Comparison of ENCODE assay signal across 28 cellular contexts in genomic region chr3:115095236-115095635, GRCh38.
"Had no signal": no experiment of that assay in that cellular context is flagged by ENCODE, and none has a peak within 500 bp of the region (broad histone marks: within the 10 kb centered on the region; RNA-seq: fewer than 3 reads in every experiment).

No MANE protein-coding gene starts in this region.

- H3K9ac ChIP-seq: KMS-11 had no signal

- H3K27ac ChIP-seq: adrenal gland, KMS-11, Peyer's patch, RWPE1 had no signal

- H3K27me3 Mint-ChIP-seq: activated CD8-positive, alpha-beta T cell treated with anti-CD3 and anti-CD28 coated beads for 36 hours; activated naive CD4-positive, alpha-beta T cell treated with anti-CD3 and anti-CD28 coated beads, Interleukin-2, amount 10 ng/mL, durations not matched to agents 7 days and 5 days; activated naive CD8-positive, alpha-beta T cell treated with anti-CD3 and anti-CD28 coated beads, Interleukin-2, amount 10 ng/mL, durations not matched to agents 7 days and 5 days had no signal

- DNase-seq: activated CD4-positive, alpha-beta T cell treated with anti-CD3 and anti-CD28 coated beads for 4 hours; activated CD8-positive, alpha-beta memory T cell treated with anti-CD3 and anti-CD28 coated beads, Interleukin-2, amount 50 U/mL, for 4 hours; activated CD8-positive, alpha-beta T cell treated with anti-CD3 and anti-CD28 coated beads for 36 hours; activated gamma-delta T cell treated with Interleukin-2 at 50 U/mL for 16 hours; activated naive CD4-positive, alpha-beta T cell treated with anti-CD3 and anti-CD28 coated beads, Interleukin-2, amount 10 ng/mL, durations not matched to agents 7 days and 5 days; activated naive CD8-positive, alpha-beta T cell treated with anti-CD3 and anti-CD28 coated beads, Interleukin-2, amount 10 ng/mL, durations not matched to agents 7 days and 5 days; activated T-cell treated with anti-CD3 and anti-CD28 coated beads, Interleukin-2, amount 50 U/mL, for 72 hours; adrenal gland; anterior cingulate cortex; MG63; MV-4-11; NCI-H1092 treated with DMSO at 0.1 percent for 48 hours; NCI-H1417 treated with DMSO at 0.1 percent for 48 hours; NCI-H1694; NCI-H2029; NCI-H2171; NCI-H2227 treated with DMSO at 0.1 percent for 48 hours; NCI-H446 treated with DMSO at 0.1 percent for 48 hours; NCI-H524 treated with DMSO at 0.1 percent for 48 hours; NCI-H748 treated with DMSO at 0.1 percent for 48 hours; Peyer's patch; SHP77 had no signal

- ATAC-seq: activated CD4-positive, CD25-positive, alpha-beta regulatory T cell treated with anti-CD3 and anti-CD28 coated beads, Interleukin-2, amount 50 U/mL, for 24 hours; activated CD8-positive, alpha-beta T cell treated with anti-CD3 and anti-CD28 coated beads for 36 hours; activated T-cell treated with anti-CD3 and anti-CD28 coated beads, Interleukin-2, amount 50 U/mL, for 72 hours had no signal

- H3K4me2 ChIP-seq: KMS-11 had no signal

- H3K9me3 ChIP-seq: breast epithelium, MG63, Peyer's patch had no signal

- H3K27ac Mint-ChIP-seq: activated CD8-positive, alpha-beta T cell treated with anti-CD3 and anti-CD28 coated beads for 36 hours; activated naive CD4-positive, alpha-beta T cell treated with anti-CD3 and anti-CD28 coated beads, Interleukin-2, amount 10 ng/mL, durations not matched to agents 7 days and 5 days; activated naive CD8-positive, alpha-beta T cell treated with anti-CD3 and anti-CD28 coated beads, Interleukin-2, amount 10 ng/mL, durations not matched to agents 7 days and 5 days; activated T-cell treated with anti-CD3 and anti-CD28 coated beads, Interleukin-2, amount 50 U/mL, for 72 hours; activated T-helper 2 cell treated with anti-CD3 and anti-CD28 coated beads, Interferon-gamma antibody, Interleukin-2, Interleukin-4, amounts not matched to agents 10 μg/mL and 5 μg/mL and 100 μg/mL, durations not matched to agents 14 hours and 24 hours and 36 hours; T-helper 1 cell treated with Interleukin-12 subunit alpha and Interleukin-12 subunit beta and Interleukin-4 antibody, amounts not matched to agents 30 μg/mL and 1 μg/mL, for 36 hours had no signal

- H3K4me3 Mint-ChIP-seq: activated CD8-positive, alpha-beta T cell treated with anti-CD3 and anti-CD28 coated beads for 36 hours; activated naive CD4-positive, alpha-beta T cell treated with anti-CD3 and anti-CD28 coated beads, Interleukin-2, amount 10 ng/mL, durations not matched to agents 7 days and 5 days; activated naive CD8-positive, alpha-beta T cell treated with anti-CD3 and anti-CD28 coated beads, Interleukin-2, amount 10 ng/mL, durations not matched to agents 7 days and 5 days; activated T-cell treated with anti-CD3 and anti-CD28 coated beads, Interleukin-2, amount 50 U/mL, for 72 hours; T-helper 1 cell treated with Interleukin-12 subunit alpha and Interleukin-12 subunit beta and Interleukin-4 antibody, amounts not matched to agents 30 μg/mL and 1 μg/mL, for 36 hours had no signal

- H3K36me3 ChIP-seq: adrenal gland, breast epithelium, MG63, Peyer's patch had no signal

- H3K9me3 Mint-ChIP-seq: activated CD8-positive, alpha-beta T cell treated with anti-CD3 and anti-CD28 coated beads for 36 hours; activated naive CD4-positive, alpha-beta T cell treated with anti-CD3 and anti-CD28 coated beads, Interleukin-2, amount 10 ng/mL, durations not matched to agents 7 days and 5 days; activated naive CD8-positive, alpha-beta T cell treated with anti-CD3 and anti-CD28 coated beads, Interleukin-2, amount 10 ng/mL, durations not matched to agents 7 days and 5 days; activated T-cell treated with anti-CD3 and anti-CD28 coated beads, Interleukin-2, amount 50 U/mL, for 72 hours; activated T-helper 2 cell treated with anti-CD3 and anti-CD28 coated beads, Interferon-gamma antibody, Interleukin-2, Interleukin-4, amounts not matched to agents 10 μg/mL and 5 μg/mL and 100 μg/mL, durations not matched to agents 14 hours and 24 hours and 36 hours; T-helper 1 cell treated with Interleukin-12 subunit alpha and Interleukin-12 subunit beta and Interleukin-4 antibody, amounts not matched to agents 30 μg/mL and 1 μg/mL, for 36 hours had no signal

- H3K36me3 Mint-ChIP-seq: activated naive CD4-positive, alpha-beta T cell treated with anti-CD3 and anti-CD28 coated beads, Interleukin-2, amount 10 ng/mL, durations not matched to agents 7 days and 5 days; activated naive CD8-positive, alpha-beta T cell treated with anti-CD3 and anti-CD28 coated beads, Interleukin-2, amount 10 ng/mL, durations not matched to agents 7 days and 5 days had no signal

- H3K4me3 ChIP-seq: adrenal gland, breast epithelium, MG63, Peyer's patch had no signal

- H3K27me3 ChIP-seq: adrenal gland, breast epithelium, MG63, Peyer's patch had no signal
